25 cellular contexts compared by ENCODE assay signal in the genomic region with DNA sequence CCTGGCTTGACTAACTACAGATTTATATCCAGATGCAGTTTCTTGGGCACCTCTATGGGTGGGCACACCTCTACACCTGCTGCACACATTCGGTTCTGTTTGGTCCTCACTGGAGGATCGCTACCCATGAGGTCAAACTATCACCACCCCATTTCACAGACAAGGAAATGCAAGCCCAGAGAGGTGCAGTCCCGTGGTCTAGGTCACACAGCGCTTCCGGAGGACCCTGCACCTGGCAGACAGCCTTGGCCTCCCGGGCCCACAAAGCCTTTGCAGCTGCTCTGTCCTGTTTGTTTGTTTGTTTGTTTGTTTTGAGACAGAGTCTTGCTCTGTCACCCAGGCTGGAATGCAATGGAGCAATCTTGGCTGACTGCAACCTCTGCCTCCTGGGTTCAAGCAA. TPM values are rescaled to one million over a fixed set of nuclear protein-coding genes. Genes with fewer than 3 reads are reported as not detected.
"Had no signal": no experiment of that assay in that cellular context is flagged by ENCODE, and none has a peak within 500 bp of the region (broad histone marks: within the 10 kb centered on the region; RNA-seq: fewer than 3 reads in every experiment).

No MANE protein-coding gene starts in this region.

- DNase-seq: stimulated activated CD4-positive, alpha-beta T cell treated with anti-CD3 and anti-CD28 coated beads, Interleukin-2, amount 100 ng/mL, for 48 hours; stimulated activated CD4-positive, alpha-beta T cell treated with anti-CD3 and anti-CD28 coated beads, Interleukin-4, amount 100 ng/mL, for 1 hour; stimulated activated CD4-positive, alpha-beta T cell treated with anti-CD3 and anti-CD28 coated beads, Interleukin-4, amount 100 ng/mL, for 24 hours; stimulated activated CD4-positive, alpha-beta T cell treated with anti-CD3 and anti-CD28 coated beads, Interleukin-4, amount 100 ng/mL, for 4 hours; stimulated activated CD8-positive, alpha-beta memory T cell treated with anti-CD3 and anti-CD28 coated beads, Interleukin-4, amount 100 ng/mL, for 48 hours; stimulated activated naive B cell treated with anti-CD40 and anti-IgM and Interleukin-4, amounts not matched to agents 10 μg/mL and 1 μg/mL and 100 μg/mL, for 72 hours; stimulated activated naive CD4-positive, alpha-beta T cell; stimulated activated naive CD4-positive, alpha-beta T cell treated with Interleukin-2 at 50 U/mL for 16 hours; stimulated activated naive CD8-positive, alpha-beta T cell treated with anti-CD3 and anti-CD28 coated beads, Interleukin-15, amount 100 ng/mL, for 72 hours; stimulated activated naive CD8-positive, alpha-beta T cell treated with anti-CD3 and anti-CD28 coated beads, Interleukin-15, Interleukin-2, amounts not matched to agents 100 U/mL and 50 U/mL, for 24 hours; stomach; testis; thyroid gland; tibial artery; transverse colon; trophoblast cell; upper lobe of left lung; upper lobe of right lung; uterus had no signal

- H3K4me1 ChIP-seq: stomach, thyroid gland, tibial nerve, transverse colon, upper lobe of right lung, uterus, vagina had no signal

- H3K27me3 ChIP-seq: suprapubic skin, testis, thyroid gland, tibial artery, tibial nerve, transverse colon, upper lobe of left lung, upper lobe of right lung, uterus, vagina had no signal

- H3K27ac ChIP-seq: stomach, suprapubic skin, testis, thoracic aorta, thyroid gland, tibial artery, tibial nerve, transverse colon, upper lobe of left lung, upper lobe of right lung, uterus, vagina had no signal

- H3K4me3 ChIP-seq: stomach, suprapubic skin, testis, thoracic aorta, thyroid gland, tibial artery, tibial nerve, transverse colon, upper lobe of left lung, upper lobe of right lung, uterus, vagina had no signal

- H3K9me3 ChIP-seq: stomach, suprapubic skin, testis, thoracic aorta, thyroid gland, tibial artery, tibial nerve, transverse colon, upper lobe of left lung, upper lobe of right lung, uterus, vagina had no signal

- ATAC-seq: stimulated activated effector memory CD8-positive, alpha-beta T cell treated with anti-CD3 and anti-CD28 coated beads, Interleukin-12 subunit alpha, Interleukin-12 subunit beta, amount 100 ng/mL, for 72 hours; stimulated activated memory B cell treated with anti-CD40 and anti-IgM and Interleukin-4, amounts not matched to agents 10 μg/mL and 1 μg/mL and 100 μg/mL, for 72 hours; stimulated activated naive B cell treated with anti-CD40 and anti-IgM and Interleukin-4, amounts not matched to agents 10 μg/mL and 1 μg/mL and 100 μg/mL, for 72 hours; stimulated activated naive CD8-positive, alpha-beta T cell treated with anti-CD3 and anti-CD28 coated beads, Interleukin-15, amount 100 ng/mL, for 72 hours; stimulated activated naive CD8-positive, alpha-beta T cell treated with anti-CD3 and anti-CD28 coated beads, Interleukin-15, Interleukin-2, amounts not matched to agents 100 U/mL and 50 U/mL, for 24 hours; upper lobe of right lung had no signal

- H3K36me3 ChIP-seq: stomach, suprapubic skin, thoracic aorta, thyroid gland, tibial artery, tibial nerve, transverse colon, upper lobe of left lung, upper lobe of right lung, uterus, vagina had no signal

RNA-seq across cellular contexts. Expression of a gene that starts 39.3 kb away (rescaled TPM):
- total RNA-seq: suprapubic skin, thoracic aorta had no signal
